In the genomic region with DNA sequence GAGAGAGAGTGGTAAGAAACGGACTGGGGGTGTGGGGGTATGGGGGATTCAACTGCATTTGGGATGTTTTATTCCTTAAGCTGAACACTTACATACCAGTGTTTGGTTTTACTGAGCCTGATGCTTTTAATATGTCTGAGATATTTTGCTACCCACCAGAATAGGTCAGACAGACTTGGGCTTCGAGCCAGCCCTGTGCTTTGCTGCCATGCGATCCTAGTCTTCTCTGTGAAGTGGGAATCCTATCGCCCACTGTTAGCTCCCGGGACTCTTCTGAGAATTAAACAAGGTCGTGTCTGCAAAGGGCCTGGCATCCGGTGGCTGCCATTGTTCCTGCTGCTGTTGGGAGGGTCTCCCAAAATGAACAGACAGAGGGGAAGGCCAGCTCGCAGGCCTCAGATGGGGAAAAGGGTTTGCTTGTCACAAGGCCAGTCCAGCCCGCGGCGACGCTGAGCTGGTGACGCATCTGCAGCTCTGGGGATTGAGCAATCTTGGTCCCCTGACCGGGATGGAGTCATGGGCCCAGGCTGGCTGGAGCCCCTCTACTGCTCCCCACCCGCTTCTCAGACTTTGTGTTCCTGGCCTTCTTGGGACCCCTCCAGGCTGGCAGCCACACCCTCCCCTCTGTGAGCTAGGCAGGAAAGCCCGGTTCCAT, we compare ENCODE assay signal across 11 cellular contexts. TPM values are rescaled to one million over a fixed set of nuclear protein-coding genes. Genes with fewer than 3 reads are reported as not detected.
DNase-seq lines count a peak whose midpoint lies in the region; ATAC-seq, FAIRE-seq and TF ChIP-seq lines count a peak whose summit lies in the region.
"Had no signal": no experiment of that assay in that cellular context is flagged by ENCODE, and none has a peak within 500 bp of the region (broad histone marks: within the 10 kb centered on the region; RNA-seq: fewer than 3 reads in every experiment).

No MANE protein-coding gene starts in this region.

- TF ChIP-seq CTCF in brain (conservative IDR thresholded peaks at IDR 0.05) (no peak), gastrocnemius medialis (IDR thresholded peaks at IDR 0.05 in 4 of 5, conservative IDR thresholded peaks at IDR 0.05 in 1 of 5) (no peak), PC-9 (conservative IDR thresholded peaks at IDR 0.05) (no peak), D721Med (IDR thresholded peaks at IDR 0.05; ENCODE audit: insufficient read depth, missing control alignments) (no peak)

- CTCF ChIA-PET in PC-9 (lab: Charles Lee): no interaction called here

- H3K9me3 ChIP-seq in gastrocnemius medialis: no peaks in the 10 kb centered on the region
- H3K9me3 ChIP-seq in PC-9 (ENCODE audit: insufficient read depth, low read depth): no peaks in the 10 kb centered on the region

- H3K27me3 ChIP-seq in layer of hippocampus (ENCODE audit: control insufficient read depth, insufficient read depth, low read length) (no peaks in the 10 kb centered on the region), gastrocnemius medialis (no peaks in the 10 kb centered on the region), PC-9 (ENCODE audit: insufficient read depth, low read depth) (no peaks in the 10 kb centered on the region)

- no peaks in the 10 kb centered on the region for H3K27me3 Mint-ChIP-seq in brain

- DNase-seq in CD1c-positive myeloid dendritic cell (ENCODE audit: extremely low spot score): peak; percentile 71
- DNase-seq in gastrocnemius medialis: peak; percentile 74 to 82
- no peak for DNase-seq in PC-9
- DNase-seq in NCI-H2196 (lab: John Stamatoyannopoulos, UW; ENCODE audit: unreplicated experiment): no peak
- DNase-seq in D721Med (ENCODE audit: insufficient read length, low spot score): no peak
- DNase-seq: activated CD8-positive, alpha-beta T cell treated with anti-CD3 and anti-CD28 coated beads, Interleukin-2, amount 10 ng/mL, durations not matched to agents 7 days and 5 days; DMS79; PC-3 had no signal

- intact Hi-C loops in gastrocnemius medialis (cut with DNase I; ENCODE audit: low total_unique reads) (loop anchor here (2.0 kb wide), 1 partner anchor 54 kb away; no protein-coding TSS in a partner anchor), PC-9 (cut with micrococcal nuclease; ENCODE audit: unreplicated experiment) (no loop called here)

- no peak overlapping the region for H2AFZ ChIP-seq in PC-9

- peaks cover 13% of the 10 kb centered on the region for H3K79me2 ChIP-seq in PC-9 (ENCODE audit: low read depth)

- peak in 1 of 2 donors; percentile 33 for TF ChIP-seq POLR2A in gastrocnemius medialis (IDR thresholded peaks at IDR 0.05)

- FAIRE-seq in D721Med (lab: Jason Lieb, UNC): no peak

- peak overlapping the region; percentile 83 for H3K27ac ChIP-seq in layer of hippocampus (ENCODE audit: low read depth, low read length)
- peak overlapping the region; percentile 76 to 82 (median 80) for H3K27ac ChIP-seq in gastrocnemius medialis
- no peak overlapping the region for H3K27ac ChIP-seq in PC-9

- H3K4me1 ChIP-seq in gastrocnemius medialis (peaks cover 22 to 28% of the 10 kb centered on the region in 2 donors), PC-9 (replicated peaks; ENCODE audit: insufficient read depth) (0 out of 2 replicates have a peak, but pooled peaks cover 2% of the 10 kb centered on the region)

- no peak overlapping the region for H3K4me2 ChIP-seq in PC-9

- no peaks in the 10 kb centered on the region for H3K36me3 Mint-ChIP-seq in brain

- H3K9me2 ChIP-seq in PC-9 (ENCODE audit: insufficient read depth): no peaks in the 10 kb centered on the region

- H3K4me3 Mint-ChIP-seq in brain: peak overlapping the region in 1 of 5 experiments; percentile 14
- H3K4me3 Mint-ChIP-seq: activated CD8-positive, alpha-beta T cell treated with anti-CD3 and anti-CD28 coated beads, Interleukin-2, amount 10 ng/mL, durations not matched to agents 7 days and 5 days had no signal

- no TSS peak for BruUV-seq in PC-9 (replicated peaks; lab: Mats Ljungman, UMichigan)

- H4K20me1 ChIP-seq in PC-9 (ENCODE audit: insufficient read depth): no peaks in the 10 kb centered on the region

- H3K36me3 ChIP-seq in gastrocnemius medialis: no peaks in the 10 kb centered on the region
- no peaks in the 10 kb centered on the region for H3K36me3 ChIP-seq in PC-9 (ENCODE audit: low read depth)

- peak; percentile 70 to 74 for ATAC-seq in gastrocnemius medialis
- ATAC-seq in GM18907 (IDR thresholded peaks at IDR 0.05; ENCODE audit: unreplicated experiment): no peak
- ATAC-seq: activated CD8-positive, alpha-beta T cell treated with anti-CD3 and anti-CD28 coated beads, Interleukin-2, amount 10 ng/mL, durations not matched to agents 7 days and 5 days; PC-3 had no signal

- no peak overlapping the region for H3K4me3 ChIP-seq in gastrocnemius medialis
- H3K4me3 ChIP-seq in PC-9: no peak overlapping the region

- H3F3A ChIP-seq in PC-9 (ENCODE audit: insufficient read depth, low read depth): no peaks in the 10 kb centered on the region

- POLR2A ChIA-PET in PC-9 (lab: Charles Lee; ENCODE audit: unreplicated experiment): no interaction called here

- in situ Hi-C loops in gastrocnemius medialis (cut with MboI; ENCODE audit: low sequenced_read_pairs in 4 of 4): no loop called here

- peak overlapping the region in 3 of 5 experiments; percentile 85 to 95 (median 89) for H3K27ac Mint-ChIP-seq in brain

- peaks cover 78% of the 10 kb centered on the region for H3K4me1 Mint-ChIP-seq in brain

- no peaks in the 10 kb centered on the region for H3K9me3 Mint-ChIP-seq in brain

RNA-seq across cellular contexts. Expression of gene ECE1, which starts 26.9 kb away (rescaled TPM):
- polyA plus RNA-seq in brain (ENCODE audit: insufficient read depth, low read depth, low replicate concordance): 70.1 TPM
- 10 to 100 TPM; 17.1 to 39.9 (median 26.7) TPM for total RNA-seq in gastrocnemius medialis
- 80.8 and 82.1 TPM in 2 replicates for total RNA-seq in PC-9 (2021)

Comparison
In these comparisons a context has a peak if more than half of its experiments do, and no peak if none do; other contexts are left out.
1. DNase-seq: peak in CD1c-positive myeloid dendritic cell (single experiment) and gastrocnemius medialis (2 of 2); none in PC-9 (0 of 2), NCI-H2196 (single experiment) and D721Med (single experiment).